Comparison of ENCODE assay signal across 21 cellular contexts in the genomic region with DNA sequence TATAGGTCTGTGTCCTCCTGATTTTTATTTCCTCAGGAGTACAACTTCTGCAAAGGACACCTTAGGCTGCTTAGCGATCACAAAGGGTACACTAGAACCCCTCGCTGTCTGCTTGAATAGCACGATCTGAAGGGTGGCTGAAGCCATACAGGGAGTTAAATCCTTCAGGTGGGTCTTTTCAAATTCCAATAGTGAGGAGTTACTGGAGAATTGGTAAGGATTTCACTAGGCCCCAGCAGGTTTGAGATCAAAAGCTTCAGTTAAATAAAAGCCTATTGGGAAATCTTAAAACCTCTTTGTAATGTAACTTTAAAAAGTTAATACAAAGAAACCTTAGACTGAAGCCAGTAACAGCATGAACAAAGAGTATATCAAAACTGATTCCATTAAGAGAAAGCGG.
"Had no signal": no experiment of that assay in that cellular context is flagged by ENCODE, and none has a peak within 500 bp of the region (broad histone marks: within the 10 kb centered on the region; RNA-seq: fewer than 3 reads in every experiment).

No MANE protein-coding gene starts in this region.

- H3K27ac ChIP-seq: dorsolateral prefrontal cortex, heart left ventricle, left ventricle myocardium inferior, lower lobe of right lung, pancreas, stomach, thoracic aorta, transverse colon had no signal

- DNase-seq: cortex of kidney; dorsolateral prefrontal cortex; effector CD8-positive, alpha-beta T cell; foreskin melanocyte; heart left ventricle; hippocampal formation; immature natural killer cell; left ventricle myocardium inferior; lower lobe of right lung; natural killer cell; occipital lobe; pancreas; right cardiac atrium; small intestine; stimulated activated CD4-positive, alpha-beta T cell treated with anti-CD3 and anti-CD28 coated beads, Interleukin-12 subunit alpha, Interleukin-12 subunit beta, amount 100 ng/mL, for 4 hours; stimulated activated naive CD4-positive, alpha-beta T cell; stomach; substantia nigra; transverse colon had no signal

- H3K27me3 ChIP-seq: dorsolateral prefrontal cortex, heart left ventricle, pancreas, stomach, transverse colon had no signal

- H3K4me3 ChIP-seq: dorsolateral prefrontal cortex, heart left ventricle, left ventricle myocardium inferior, lower lobe of right lung, pancreas, stomach, thoracic aorta, transverse colon had no signal

- FAIRE-seq: keratinocyte, pancreas had no signal

- H3K36me3 ChIP-seq: heart left ventricle, left ventricle myocardium inferior, lower lobe of right lung, pancreas, stomach, thoracic aorta, transverse colon had no signal

- ATAC-seq: heart left ventricle, lower lobe of right lung, natural killer cell, pancreas, right cardiac atrium had no signal

- H3K4me1 ChIP-seq: heart left ventricle, left ventricle myocardium inferior, pancreas, stomach, transverse colon had no signal

- H3K9me3 ChIP-seq: heart left ventricle, left ventricle myocardium inferior, lower lobe of right lung, pancreas, stomach, thoracic aorta, transverse colon had no signal
